Comparison of ENCODE assay signal across 12 cellular contexts in the genomic region with DNA sequence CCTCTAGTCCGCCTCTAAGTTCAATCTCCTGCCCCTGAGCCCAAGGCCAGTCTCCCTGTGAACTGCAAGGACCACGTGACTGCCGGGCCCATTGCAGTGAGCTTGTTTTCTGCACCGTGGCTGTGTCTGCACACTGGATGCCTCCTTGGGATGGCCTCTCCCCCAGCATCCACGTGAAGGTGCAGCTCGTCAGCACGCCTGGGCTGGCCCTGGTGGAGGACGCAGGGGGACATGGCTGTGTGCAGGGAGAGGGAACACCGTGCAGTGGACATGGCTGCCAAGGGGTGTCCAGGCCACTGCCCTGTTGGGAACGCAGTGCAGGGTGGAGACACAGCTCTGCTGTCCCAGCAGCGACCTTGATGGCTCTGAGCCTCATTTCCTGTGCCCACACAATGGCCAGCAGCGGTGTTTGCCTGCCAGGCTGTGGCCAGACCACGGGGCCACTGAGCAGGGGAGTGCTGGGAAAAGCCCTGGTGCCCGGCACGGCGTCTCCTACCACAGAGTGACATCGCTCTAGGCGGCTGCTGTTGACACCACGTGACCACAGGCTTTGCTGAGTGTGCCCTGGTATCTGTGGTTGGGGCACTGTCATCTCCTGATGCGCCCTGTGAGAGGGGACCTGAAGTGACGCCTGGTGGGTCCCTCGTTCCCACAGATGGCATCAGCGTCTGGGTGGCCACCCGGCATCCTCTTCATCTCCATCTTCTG. TPM values are rescaled to one million over a fixed set of nuclear protein-coding genes. Genes with fewer than 3 reads are reported as not detected.
DNase-seq lines count a peak whose midpoint lies in the region; ATAC-seq and TF ChIP-seq lines count a peak whose summit lies in the region.
"Had no signal": no experiment of that assay in that cellular context is flagged by ENCODE, and none has a peak within 500 bp of the region (broad histone marks: within the 10 kb centered on the region; RNA-seq: fewer than 3 reads in every experiment).

No MANE protein-coding gene starts in this region.

- no peak overlapping the region for H2BK12ac ChIP-seq in trophoblast cell (ENCODE audit: low read length)

- ATAC-seq in GM19328 (IDR thresholded peaks at IDR 0.05; ENCODE audit: unreplicated experiment) = peak; percentile 17
- ATAC-seq in GM18511 (IDR thresholded peaks at IDR 0.05; ENCODE audit: unreplicated experiment) = no peak
- ATAC-seq in HG03095 (IDR thresholded peaks at IDR 0.05; ENCODE audit: unreplicated experiment) = no peak
- ATAC-seq in HG03097 (IDR thresholded peaks at IDR 0.05; ENCODE audit: low FRiP score, unreplicated experiment) = no peak

- H3K4me1 ChIP-seq in cardiac muscle cell (ENCODE audit: low read depth) (peaks cover 4% of the 10 kb centered on the region), trophoblast cell (ENCODE audit: control insufficient read depth in 1 of 2, insufficient read depth in 2 of 2, low read length in 2 of 2) (peaks cover 18 to 24% of the 10 kb centered on the region in 2 experiments)

- H3K79me1 ChIP-seq in trophoblast cell (ENCODE audit: low read length) = peaks cover 20% of the 10 kb centered on the region

- H3K27me3 ChIP-seq in cardiac muscle cell (no peaks in the 10 kb centered on the region), trophoblast cell (ENCODE audit: insufficient read depth, low read length) (no peaks in the 10 kb centered on the region)

- H3K36me3 ChIP-seq in cardiac muscle cell (no peaks in the 10 kb centered on the region), trophoblast cell (ENCODE audit: control insufficient read depth in 1 of 2, insufficient read depth in 2 of 2, low read length in 2 of 2) (no peaks in the 10 kb centered on the region)

- H3K14ac ChIP-seq in trophoblast cell (ENCODE audit: low read length) = no peak overlapping the region

- no CpG with 5 or more reads among the region's 24 CpGs for WGBS in trophoblast cell (ENCODE audit: extremely low coverage, insufficient coverage, insufficient read length)

- no peak overlapping the region for H4K12ac ChIP-seq in trophoblast cell (ENCODE audit: low read depth, low read length)

- DNase-seq in MV-4-11 (lab: John Stamatoyannopoulos, UW) (peak; percentile 66), cardiac muscle cell (ENCODE audit: low read depth in 1 of 2, low spot score in 1 of 2) (no peak), trophoblast cell (no peak), NCI-H1694 treated with DMSO at 0.1 percent for 48 hours (lab: John Stamatoyannopoulos, UW) (no peak)
- DNase-seq: activated CD4-positive, alpha-beta memory T cell treated with anti-CD3 and anti-CD28 coated beads, Interleukin-2, amount 10 ng/mL, durations not matched to agents 7 days and 5 days; CD4-positive, alpha-beta memory T cell; immature natural killer cell; NCI-H226 had no signal

- no peak overlapping the region for H2BK120ac ChIP-seq in trophoblast cell (ENCODE audit: insufficient read depth, low read length, poor library complexity)

- no peak overlapping the region for H3K9ac ChIP-seq in trophoblast cell (ENCODE audit: low read length)

- no peak overlapping the region for H3K4me3 ChIP-seq in cardiac muscle cell
- no peak overlapping the region for H3K4me3 ChIP-seq in trophoblast cell (ENCODE audit: low read depth, low read length)

- peak overlapping the region; percentile 2 for H4K8ac ChIP-seq in trophoblast cell (ENCODE audit: low read depth, low read length)

- no peak overlapping the region for H2BK5ac ChIP-seq in trophoblast cell (ENCODE audit: low read depth, low read length, poor library complexity)

- H3K18ac ChIP-seq in trophoblast cell (ENCODE audit: low read length) = no peak overlapping the region

- H4K91ac ChIP-seq in trophoblast cell (ENCODE audit: low read depth, low read length) = no peak overlapping the region

- H3K27ac ChIP-seq in cardiac muscle cell = peak overlapping the region; percentile 30
- no peak overlapping the region for H3K27ac ChIP-seq in trophoblast cell (ENCODE audit: low read depth, low read length)

- H3K23ac ChIP-seq in trophoblast cell (ENCODE audit: low read length) = no peak overlapping the region

- no peak for TF ChIP-seq CTCF in cardiac muscle cell (IDR thresholded peaks at IDR 0.05; ENCODE audit: low read depth, low read length)

- H3K79me2 ChIP-seq in trophoblast cell (ENCODE audit: control insufficient read depth, insufficient read depth, low read length, poor library complexity) = no peaks in the 10 kb centered on the region

- no peaks in the 10 kb centered on the region for H3K9me3 ChIP-seq in cardiac muscle cell (ENCODE audit: low read depth)
- H3K9me3 ChIP-seq in trophoblast cell (ENCODE audit: insufficient read depth, low read depth, low read length) = peaks cover 3% of the 10 kb centered on the region

- H2AFZ ChIP-seq in trophoblast cell (ENCODE audit: insufficient read depth, low read length, poor library complexity) = no peak overlapping the region

- H2AK5ac ChIP-seq in trophoblast cell (ENCODE audit: low read length) = no peak overlapping the region

- H3K4ac ChIP-seq in trophoblast cell (ENCODE audit: low read depth, low read length) = no peak overlapping the region

- no peak overlapping the region for H3K4me2 ChIP-seq in trophoblast cell (ENCODE audit: low read length)

RNA-seq across cellular contexts. Expression of a gene that starts 26.9 kb away (rescaled TPM):
- total RNA-seq in cardiac muscle cell = 30.5 and 56.4 TPM in 2 replicates
- 34.8 and 36.3 TPM in 2 replicates for polyA plus RNA-seq in cardiac muscle cell
- 24.0 and 24.2 TPM in 2 replicates for polyA plus RNA-seq in trophoblast cell (2013)
